22 cellular contexts compared by ENCODE assay signal in the genomic region with DNA sequence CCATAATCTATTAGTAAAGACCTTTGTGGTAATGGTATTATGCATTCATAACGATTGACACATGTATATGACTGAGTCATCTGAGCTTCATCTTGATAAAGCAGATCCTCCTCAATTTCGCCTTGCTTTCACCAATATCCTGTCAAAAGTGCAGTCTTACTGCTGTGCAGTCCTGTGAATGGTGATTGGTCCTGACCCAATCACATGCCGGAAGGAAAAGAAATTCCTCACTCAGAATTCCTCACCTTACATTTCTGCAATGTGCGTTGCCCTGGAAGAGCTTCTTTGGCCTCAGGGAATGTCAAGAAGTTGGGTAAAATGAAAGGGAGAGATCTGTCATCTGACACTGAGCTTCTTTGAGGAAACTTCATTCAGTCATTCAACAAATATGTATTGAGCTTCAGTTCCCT.
DNase-seq lines count a peak whose midpoint lies in the region; TF ChIP-seq lines count a peak whose summit lies in the region.
"Had no signal": no experiment of that assay in that cellular context is flagged by ENCODE, and none has a peak within 500 bp of the region (broad histone marks: within the 10 kb centered on the region; RNA-seq: fewer than 3 reads in every experiment).

No MANE protein-coding gene starts in this region.

- H3K4me1 ChIP-seq in breast epithelium, result no peaks in the 10 kb centered on the region
- peaks cover 41% of the 10 kb centered on the region for H3K4me1 ChIP-seq in PC-9 (replicated peaks; ENCODE audit: insufficient read depth)
- H3K4me1 ChIP-seq: psoas muscle had no signal

- H3K36me3 ChIP-seq in breast epithelium, result no peaks in the 10 kb centered on the region
- H3K36me3 ChIP-seq in PC-9 (ENCODE audit: low read depth), result no peaks in the 10 kb centered on the region
- H3K36me3 ChIP-seq: thoracic aorta had no signal

- peak; percentile 60 for DNase-seq in MCF 10A (ENCODE audit: unreplicated experiment)
- DNase-seq in breast epithelium (ENCODE audit: low spot score in 2 of 2), result no peak
- DNase-seq in PC-9, result peak; percentile 31 to 100
- peak; percentile 21 for DNase-seq in dedifferentiated amniotic fluid mesenchymal stem cell (ENCODE audit: extremely low spot score)
- no peak for DNase-seq in type B pancreatic cell (ENCODE audit: extremely low spot score, unreplicated experiment)
- no peak for DNase-seq in activated effector memory CD4-positive, alpha-beta T cell treated with anti-CD3 and anti-CD28 coated beads, Interleukin-2, amount 50 U/mL, for 16 hours
- DNase-seq in SIG-M5 treated with dmso at 0.1 percent for 504 hours (lab: John Stamatoyannopoulos, UW; ENCODE audit: unreplicated experiment), result no peak
- DNase-seq in DMS153 (lab: John Stamatoyannopoulos, UW), result no peak
- DNase-seq: 8988T; activated CD8-positive, alpha-beta memory T cell treated with anti-CD3 and anti-CD28 coated beads, Interleukin-2, amount 10 ng/mL, durations not matched to agents 7 days and 5 days; activated naive CD4-positive, alpha-beta T cell; C1 segment of cervical spinal cord; DMS 273 treated with DMSO at 0.1 percent for 48 hours; glutamatergic neuron; H9; NCI-H146; nephron progenitor cell; psoas muscle; SHP77; T-helper 2 cell had no signal

- H3K36me3 Mint-ChIP-seq in MCF 10A (ENCODE audit: insufficient read depth, unreplicated experiment), result no peaks in the 10 kb centered on the region
- no peaks in the 10 kb centered on the region for H3K36me3 Mint-ChIP-seq in type B pancreatic cell
- H3K36me3 Mint-ChIP-seq: activated CD8-positive, alpha-beta memory T cell treated with anti-CD3 and anti-CD28 coated beads, Interleukin-2, amount 10 ng/mL, durations not matched to agents 7 days and 5 days had no signal

- BruUV-seq in MCF 10A (replicated peaks; lab: Mats Ljungman, UMichigan), result no TSS peak
- BruUV-seq in PC-9 (replicated peaks; lab: Mats Ljungman, UMichigan), result no TSS peak

- H4K20me1 ChIP-seq in PC-9 (ENCODE audit: insufficient read depth), result no peaks in the 10 kb centered on the region

- no peak overlapping the region for H3K4me3 ChIP-seq in breast epithelium
- H3K4me3 ChIP-seq in PC-9, result no peak overlapping the region; the same call in 1 of the 2 replicates
- H3K4me3 ChIP-seq: psoas muscle, thoracic aorta had no signal

- H2AFZ ChIP-seq in PC-9, result no peak overlapping the region

- no peaks in the 10 kb centered on the region for H3K9me3 Mint-ChIP-seq in MCF 10A (ENCODE audit: unreplicated experiment)
- no peaks in the 10 kb centered on the region for H3K9me3 Mint-ChIP-seq in type B pancreatic cell
- H3K9me3 Mint-ChIP-seq: dendritic cell treated with granulocyte-macrophage colony-stimulating factor and Interleukin-4, amounts not matched to agents 40 ng/mL and 50 ng/mL, for 4 days; H9 had no signal

- H3K27me3 ChIP-seq in breast epithelium (no peaks in the 10 kb centered on the region), PC-9 (ENCODE audit: insufficient read depth, low read depth) (no peaks in the 10 kb centered on the region)

- no peaks in the 10 kb centered on the region for H3K27me3 Mint-ChIP-seq in MCF 10A (ENCODE audit: insufficient read depth, unreplicated experiment)
- H3K27me3 Mint-ChIP-seq in type B pancreatic cell, result peaks cover 3% of the 10 kb centered on the region
- H3K27me3 Mint-ChIP-seq: dendritic cell treated with granulocyte-macrophage colony-stimulating factor and Interleukin-4, amounts not matched to agents 40 ng/mL and 50 ng/mL, for 4 days had no signal

- H3K79me2 ChIP-seq in PC-9 (ENCODE audit: low read depth), result no peaks in the 10 kb centered on the region

- TF ChIP-seq CTCF in MCF 10A (IDR thresholded peaks at IDR 0.05; ENCODE audit: unreplicated experiment) (no peak), breast epithelium (IDR thresholded peaks at IDR 0.05) (no peak), PC-9 (conservative IDR thresholded peaks at IDR 0.05) (no peak), type B pancreatic cell (conservative IDR thresholded peaks at IDR 0.05) (no peak)

- POLR2A ChIA-PET in MCF 10A (lab: Yijun Ruan, JAX), result interaction anchor here (0.9 to 1.9 kb wide), 6 partner anchors 10 to 53 kb away, joined by 3 to 7 read pairs (median 3); no protein-coding TSS in a partner anchor
- POLR2A ChIA-PET in PC-9 (lab: Charles Lee; ENCODE audit: unreplicated experiment), result interaction anchor here (0.6 to 1.2 kb wide), 4 partner anchors 20 to 247 kb away, joined by 4 to 8 read pairs (median 5); no protein-coding TSS in a partner anchor

- no peak overlapping the region for H3K4me3 Mint-ChIP-seq in MCF 10A (ENCODE audit: unreplicated experiment)
- H3K4me3 Mint-ChIP-seq in type B pancreatic cell, result no peak overlapping the region
- H3K4me3 Mint-ChIP-seq: activated CD8-positive, alpha-beta memory T cell treated with anti-CD3 and anti-CD28 coated beads, Interleukin-2, amount 10 ng/mL, durations not matched to agents 7 days and 5 days; dendritic cell treated with granulocyte-macrophage colony-stimulating factor and Interleukin-4, amounts not matched to agents 40 ng/mL and 50 ng/mL, for 4 days; H9; nephron progenitor cell had no signal

- H3K9me3 ChIP-seq in breast epithelium, result no peaks in the 10 kb centered on the region
- peaks cover 21% of the 10 kb centered on the region for H3K9me3 ChIP-seq in PC-9 (ENCODE audit: insufficient read depth, low read depth)
- H3K9me3 ChIP-seq: psoas muscle, thoracic aorta had no signal

- H3K4me1 Mint-ChIP-seq in MCF 10A (ENCODE audit: insufficient read depth, unreplicated experiment), result peaks cover 14% of the 10 kb centered on the region
- no peaks in the 10 kb centered on the region for H3K4me1 Mint-ChIP-seq in type B pancreatic cell (ENCODE audit: unreplicated experiment)
- H3K4me1 Mint-ChIP-seq: activated CD8-positive, alpha-beta memory T cell treated with anti-CD3 and anti-CD28 coated beads, Interleukin-2, amount 10 ng/mL, durations not matched to agents 7 days and 5 days; H9; nephron progenitor cell had no signal

- intact Hi-C loops in MCF 10A (cut with micrococcal nuclease) (no loop called here), breast epithelium (cut with DNase I; ENCODE audit: low total_unique reads) (no loop called here), PC-9 (cut with micrococcal nuclease; ENCODE audit: unreplicated experiment) (no loop called here)

- TF ChIP-seq POLR2A in breast epithelium (IDR thresholded peaks at IDR 0.05), result no peak

- H3F3A ChIP-seq in PC-9 (ENCODE audit: insufficient read depth, low read depth), result peaks cover 32% of the 10 kb centered on the region

- H3K27ac ChIP-seq in breast epithelium (no peak overlapping the region), PC-9 (peak overlapping the region; percentile 89)
- H3K27ac ChIP-seq: psoas muscle, thoracic aorta had no signal

- H3K27ac Mint-ChIP-seq in MCF 10A (ENCODE audit: low read depth, unreplicated experiment) (no peak overlapping the region), type B pancreatic cell (peak overlapping the region; percentile 48)
- H3K27ac Mint-ChIP-seq: activated CD8-positive, alpha-beta memory T cell treated with anti-CD3 and anti-CD28 coated beads, Interleukin-2, amount 10 ng/mL, durations not matched to agents 7 days and 5 days; dendritic cell treated with granulocyte-macrophage colony-stimulating factor and Interleukin-4, amounts not matched to agents 40 ng/mL and 50 ng/mL, for 4 days; H9; nephron progenitor cell had no signal

- no peaks in the 10 kb centered on the region for H3K9me2 ChIP-seq in PC-9 (ENCODE audit: insufficient read depth)

- CTCF ChIA-PET in MCF 10A (lab: Yijun Ruan, JAX), result interaction anchor here (0.7 to 1.7 kb wide), 2 partner anchors 72 to 92 kb away, joined by 3 to 5 read pairs; no protein-coding TSS in a partner anchor
- CTCF ChIA-PET in PC-9 (lab: Charles Lee), result interaction anchor here (0.7 to 1.2 kb wide), 3 partner anchors 105 to 249 kb away, joined by 3 to 4 read pairs (median 3); no protein-coding TSS in a partner anchor

- H3K4me2 ChIP-seq in PC-9, result peak overlapping the region; percentile 45

Comparison
In these comparisons a context has a peak if more than half of its experiments do, and no peak if none do; other contexts are left out.
1. DNase-seq: peak in MCF 10A (single experiment), PC-9 (2 of 2) and dedifferentiated amniotic fluid mesenchymal stem cell (single experiment); none in breast epithelium (0 of 2), type B pancreatic cell (single experiment), activated effector memory CD4-positive, alpha-beta T cell treated with anti-CD3 and anti-CD28 coated beads, Interleukin-2, amount 50 U/mL, for 16 hours (single experiment), SIG-M5 treated with dmso at 0.1 percent for 504 hours (single experiment) and DMS153 (single experiment).